In genomic region chr18:74946646-74947045, GRCh38 we compare ENCODE assay signal across 15 cellular contexts.
DNase-seq lines count a peak whose midpoint lies in the region; ATAC-seq, FAIRE-seq and TF ChIP-seq lines count a peak whose summit lies in the region.
"Had no signal": no experiment of that assay in that cellular context is flagged by ENCODE, and none has a peak within 500 bp of the region (broad histone marks: within the 10 kb centered on the region; RNA-seq: fewer than 3 reads in every experiment).

No MANE protein-coding gene starts in this region.

- H3K27me3 Mint-ChIP-seq in HFFc6 (ENCODE audit: insufficient read depth): no peaks in the 10 kb centered on the region
- no peaks in the 10 kb centered on the region for H3K27me3 Mint-ChIP-seq in glutamatergic neuron (ENCODE audit: unreplicated experiment)
- H3K27me3 Mint-ChIP-seq in activated naive CD4-positive, alpha-beta T cell treated with anti-CD3 and anti-CD28 coated beads, Interleukin-2, amount 10 ng/mL, durations not matched to agents 7 days and 5 days: no peaks in the 10 kb centered on the region

- intact Hi-C loops in left ventricle myocardium superior (cut with micrococcal nuclease): no loop called here

- peak; percentile 76 for FAIRE-seq in small intestine (lab: Jason Lieb, UNC)
- FAIRE-seq: K562 had no signal

- ATAC-seq in SK-N-SH treated with all-trans-retinoic acid at 6 μM for 48 hours (no peak), left ventricle myocardium superior (no peak), HG03342 (IDR thresholded peaks at IDR 0.05; ENCODE audit: unreplicated experiment) (no peak)
- ATAC-seq: K562 had no signal

- H3K27ac Mint-ChIP-seq in HFFc6 (peak overlapping the region; percentile 26; the same call in 1 of the 2 replicates), glutamatergic neuron (ENCODE audit: unreplicated experiment) (peak overlapping the region; percentile 62)
- no peak overlapping the region for H3K27ac Mint-ChIP-seq in activated naive CD4-positive, alpha-beta T cell treated with anti-CD3 and anti-CD28 coated beads, Interleukin-2, amount 10 ng/mL, durations not matched to agents 7 days and 5 days

- no peak overlapping the region for H3K4me3 Mint-ChIP-seq in HFFc6
- H3K4me3 Mint-ChIP-seq in glutamatergic neuron (ENCODE audit: unreplicated experiment): no peak overlapping the region
- H3K4me3 Mint-ChIP-seq in activated naive CD4-positive, alpha-beta T cell treated with anti-CD3 and anti-CD28 coated beads, Interleukin-2, amount 10 ng/mL, durations not matched to agents 7 days and 5 days: no peak overlapping the region

- TF ChIP-seq CTCF in HFFc6 (IDR thresholded peaks at IDR 0.05) (no peak), glutamatergic neuron (IDR thresholded peaks at IDR 0.05; ENCODE audit: partially characterized antibody, unreplicated experiment) (no peak)

- no peak overlapping the region for H3K27ac ChIP-seq in small intestine (ENCODE audit: low read depth in 1 of 2, low read length in 1 of 2)
- H3K27ac ChIP-seq: C4-2B had no signal

- H3K36me3 Mint-ChIP-seq in HFFc6 (ENCODE audit: low read depth) (no peaks in the 10 kb centered on the region), glutamatergic neuron (ENCODE audit: unreplicated experiment) (no peaks in the 10 kb centered on the region)
- no peaks in the 10 kb centered on the region for H3K36me3 Mint-ChIP-seq in activated naive CD4-positive, alpha-beta T cell treated with anti-CD3 and anti-CD28 coated beads, Interleukin-2, amount 10 ng/mL, durations not matched to agents 7 days and 5 days

- no peaks in the 10 kb centered on the region for H3K4me1 ChIP-seq in small intestine (ENCODE audit: control insufficient read depth in 2 of 2, insufficient read depth in 1 of 2, low read depth in 1 of 2, low read length in 1 of 2)

- H3K4me3 ChIP-seq in small intestine (ENCODE audit: low read depth in 1 of 2, low read length in 2 of 2): no peak overlapping the region
- H3K4me3 ChIP-seq: K562 had no signal

- peaks cover 66% of the 10 kb centered on the region for H3K4me1 Mint-ChIP-seq in HFFc6 (ENCODE audit: low read depth)
- peaks cover 9% of the 10 kb centered on the region for H3K4me1 Mint-ChIP-seq in glutamatergic neuron (ENCODE audit: low read depth, unreplicated experiment)
- peaks cover 39% of the 10 kb centered on the region for H3K4me1 Mint-ChIP-seq in activated naive CD4-positive, alpha-beta T cell treated with anti-CD3 and anti-CD28 coated beads, Interleukin-2, amount 10 ng/mL, durations not matched to agents 7 days and 5 days

- peak; percentile 35 for DNase-seq in HFFc6
- DNase-seq in glutamatergic neuron: no peak
- DNase-seq in small intestine: no peak
- no peak for DNase-seq in left ventricle myocardium superior
- DNase-seq in activated naive CD4-positive, alpha-beta T cell treated with anti-CD3 and anti-CD28 coated beads, Interleukin-2, amount 10 ng/mL, durations not matched to agents 7 days and 5 days: no peak
- DNase-seq: AML-193; DMS79 treated with DMSO at 0.1 percent for 48 hours; H7; MV-4-11; NCI-H1694 treated with DMSO at 0.1 percent for 48 hours; NK-92 treated with Interleukin-12 subunit alpha and Interleukin-12 subunit beta, amount 100 ng/mL, for 24 hours had no signal

- no peaks in the 10 kb centered on the region for H3K27me3 ChIP-seq in small intestine (ENCODE audit: control insufficient read depth in 2 of 2, insufficient read depth in 2 of 2, low read length in 2 of 2)

- H3K9me3 Mint-ChIP-seq in HFFc6 (no peaks in the 10 kb centered on the region), glutamatergic neuron (ENCODE audit: unreplicated experiment) (no peaks in the 10 kb centered on the region)
- H3K9me3 Mint-ChIP-seq in activated naive CD4-positive, alpha-beta T cell treated with anti-CD3 and anti-CD28 coated beads, Interleukin-2, amount 10 ng/mL, durations not matched to agents 7 days and 5 days: no peaks in the 10 kb centered on the region

- no peaks in the 10 kb centered on the region for H3K36me3 ChIP-seq in small intestine (ENCODE audit: control insufficient read depth in 2 of 2, insufficient read depth in 2 of 2, low read length in 2 of 2)

- CTCF ChIA-PET in activated naive CD4-positive, alpha-beta T cell treated with anti-CD3 and anti-CD28 coated beads, Interleukin-2, amount 10 ng/mL, durations not matched to agents 7 days and 5 days (lab: Charles Lee): no interaction called here

- no peaks in the 10 kb centered on the region for H3K9me3 ChIP-seq in small intestine (ENCODE audit: control insufficient read depth, low read depth)

TF ChIP-seq in SK-N-SH treated with all-trans-retinoic acid at 6 μM for 48 hours, 23 proteins besides CTCF, POLR2A, EP300 and RAD21:
- TF ChIP-seq ISL1 (CRISPR knock-in tag; IDR thresholded peaks at IDR 0.05) (peak; percentile 73), ZNF70 (CRISPR knock-in tag; IDR thresholded peaks at IDR 0.05) (no peak), RARB (CRISPR knock-in tag; IDR thresholded peaks at IDR 0.05) (no peak), BACH2 (CRISPR knock-in tag; IDR thresholded peaks at IDR 0.05; ENCODE audit: borderline replicate concordance) (no peak)
